In genomic region chr15:76382987-76383728, GRCh38 we compare ENCODE assay signal across 28 cellular contexts. TPM values are rescaled to one million over a fixed set of nuclear protein-coding genes. Genes with fewer than 3 reads are reported as not detected.
DNase-seq lines count a peak whose midpoint lies in the region; ATAC-seq, FAIRE-seq and TF ChIP-seq lines count a peak whose summit lies in the region.
"Had no signal": no experiment of that assay in that cellular context is flagged by ENCODE, and none has a peak within 500 bp of the region (broad histone marks: within the 10 kb centered on the region; RNA-seq: fewer than 3 reads in every experiment).

No MANE protein-coding gene starts in this region.

- H3K4me1 ChIP-seq in A549 (no peaks in the 10 kb centered on the region; the same call in 2 of the 3 replicates), K562 (replicated peaks in 1 of 2; ENCODE audit: control insufficient read depth in 2 of 2, insufficient read depth in 2 of 2, low read length in 2 of 2) (no peaks in the 10 kb centered on the region), PC-9 (replicated peaks; ENCODE audit: insufficient read depth) (no peaks in the 10 kb centered on the region)
- H3K4me1 ChIP-seq: BE2C; BLaER1 treated with 17β-estradiol and CSF1 and Interleukin-3, amounts not matched to agents 10 nM and 100 nM had no signal

- H4K20me1 ChIP-seq in K562 (replicated peaks; ENCODE audit: control insufficient read depth, insufficient read depth, low read length): no peaks in the 10 kb centered on the region
- H4K20me1 ChIP-seq in PC-9 (ENCODE audit: insufficient read depth): no peaks in the 10 kb centered on the region
- H4K20me1 ChIP-seq: BLaER1 treated with 17β-estradiol and CSF1 and Interleukin-3, amounts not matched to agents 10 nM and 100 nM had no signal

- TF ChIP-seq EP300 in A549 (IDR thresholded peaks at IDR 0.05): no peak
- TF ChIP-seq EP300 in K562 (IDR thresholded peaks at IDR 0.05; ENCODE audit: low read length): no peak

- H3K4me2 ChIP-seq in A549 (no peak overlapping the region), K562 (ENCODE audit: insufficient read depth, low read length) (no peak overlapping the region), PC-9 (no peak overlapping the region)
- H3K4me2 ChIP-seq: BLaER1 treated with 17β-estradiol and CSF1 and Interleukin-3, amounts not matched to agents 10 nM and 100 nM had no signal

- no peaks in the 10 kb centered on the region for H3K9me3 Mint-ChIP-seq in activated T-cell treated with anti-CD3 and anti-CD28 coated beads, Interleukin-2, amount 50 U/mL, for 24 hours
- H3K9me3 Mint-ChIP-seq: CD4-positive, alpha-beta T cell; CD8-positive, alpha-beta memory T cell had no signal

- BruUV-seq in K562 (replicated peaks; lab: Mats Ljungman, UMichigan) (no TSS peak), PC-9 (replicated peaks; lab: Mats Ljungman, UMichigan) (no TSS peak)

- TF ChIP-seq CTCF in A549 (IDR thresholded peaks at IDR 0.05) (no peak), K562 (IDR thresholded peaks at IDR 0.05 in 2 of 3, conservative IDR thresholded peaks at IDR 0.05 in 1 of 3; ENCODE audit: insufficient read depth in 2 of 3, low read depth in 1 of 3, low read length in 3 of 3) (no peak), PC-9 (conservative IDR thresholded peaks at IDR 0.05) (no peak)

- no peaks in the 10 kb centered on the region for H3K36me3 ChIP-seq in K562 (ENCODE audit: control insufficient read depth, insufficient read depth, low read length)
- no peaks in the 10 kb centered on the region for H3K36me3 ChIP-seq in PC-9 (ENCODE audit: low read depth)
- H3K36me3 ChIP-seq: BE2C had no signal

- H3K4me3 Mint-ChIP-seq in activated T-cell treated with anti-CD3 and anti-CD28 coated beads, Interleukin-2, amount 50 U/mL, for 24 hours: no peak overlapping the region
- H3K4me3 Mint-ChIP-seq: CD14-positive monocyte; CD4-positive, alpha-beta T cell; CD8-positive, alpha-beta memory T cell had no signal

- in situ Hi-C loops in K562 (cut with MboI): no loop called here

- DNase-seq in activated CD4-positive, CD25-positive, alpha-beta regulatory T cell (lab: John Stamatoyannopoulos, UW): no peak
- DNase-seq in activated T-cell treated with anti-CD3 and anti-CD28 coated beads, Interleukin-2, amount 50 U/mL, for 24 hours: no peak
- DNase-seq in activated T-cell treated with anti-CD3 and anti-CD28 coated beads, Interleukin-2, amount 50 U/mL, for 1 hour: no peak
- no peak for DNase-seq in A549 (ENCODE audit: low read depth in 1 of 2, low spot score in 1 of 2)
- DNase-seq in K562 (ENCODE audit: extremely low read depth in 1 of 4, low spot score in 3 of 4): no peak
- no peak for DNase-seq in PC-9
- DNase-seq: ACHN; AML-193; BE2C; CD4-positive, alpha-beta T cell; CD8-positive, alpha-beta memory T cell; DMS 273 treated with DMSO at 0.1 percent for 48 hours; DMS79; EL; GDM1; GM23248; H7; HCEC 1CT had no signal

- intact Hi-C loops in K562 (cut with micrococcal nuclease): no loop called here
- intact Hi-C loops in PC-9 (cut with micrococcal nuclease; ENCODE audit: unreplicated experiment): no loop called here

- H3K9me3 ChIP-seq in A549 (no peaks in the 10 kb centered on the region), K562 (replicated peaks; ENCODE audit: control insufficient read depth, insufficient read depth, low read depth, low read length) (no peaks in the 10 kb centered on the region), PC-9 (ENCODE audit: insufficient read depth, low read depth) (no peaks in the 10 kb centered on the region)
- H3K9me3 ChIP-seq: BLaER1 treated with 17β-estradiol and CSF1 and Interleukin-3, amounts not matched to agents 10 nM and 100 nM had no signal

- TF ChIP-seq RAD21 in A549 (conservative IDR thresholded peaks at IDR 0.05 in 1 of 2, IDR thresholded peaks at IDR 0.05 in 1 of 2): no peak
- no peak for TF ChIP-seq RAD21 in K562 (CRISPR knock-in tag; conservative IDR thresholded peaks at IDR 0.05 in 1 of 2, IDR thresholded peaks at IDR 0.05 in 1 of 2)

- POLR2A ChIA-PET in A549 (lab: Yijun Ruan, JAX) (no interaction called here), K562 (lab: Yijun Ruan, JAX) (no interaction called here), PC-9 (lab: Charles Lee; ENCODE audit: unreplicated experiment) (no interaction called here)

- H3K9ac ChIP-seq in K562 (ENCODE audit: insufficient read depth in 1 of 2, low read depth in 2 of 2, low read length in 2 of 2): no peak overlapping the region
- H3K9ac ChIP-seq: BLaER1 treated with 17β-estradiol and CSF1 and Interleukin-3, amounts not matched to agents 10 nM and 100 nM; GM23248 had no signal

- peaks cover 3 to 9% of the 10 kb centered on the region in 2 experiments; a peak in 2 of 5 replicates for H3K27me3 ChIP-seq in K562 (ENCODE audit: control insufficient read depth in 2 of 2, insufficient read depth in 2 of 2, low read length in 2 of 2)
- no peaks in the 10 kb centered on the region for H3K27me3 ChIP-seq in PC-9 (ENCODE audit: insufficient read depth, low read depth)
- H3K27me3 ChIP-seq: BE2C; BLaER1 treated with 17β-estradiol and CSF1 and Interleukin-3, amounts not matched to agents 10 nM and 100 nM had no signal

- H3K4me3 ChIP-seq in A549 (no peak overlapping the region), K562 (no peak overlapping the region), PC-9 (no peak overlapping the region)
- H3K4me3 ChIP-seq: BLaER1 treated with 17β-estradiol and CSF1 and Interleukin-3, amounts not matched to agents 10 nM and 100 nM; GM12878; GM23248 had no signal

- H3K27ac ChIP-seq in A549: no peak overlapping the region
- H3K27ac ChIP-seq in K562 (ENCODE audit: extremely low read depth, low read depth, low read length): no peak overlapping the region
- H3K27ac ChIP-seq in PC-9: no peak overlapping the region
- H3K27ac ChIP-seq: 22Rv1; BLaER1 treated with 17β-estradiol and CSF1 and Interleukin-3, amounts not matched to agents 10 nM and 100 nM; GM23248 had no signal

- H3K79me2 ChIP-seq in K562 (ENCODE audit: control insufficient read depth, insufficient read depth, low read length): no peaks in the 10 kb centered on the region
- H3K79me2 ChIP-seq in PC-9 (ENCODE audit: low read depth): no peaks in the 10 kb centered on the region

- peak; percentile 36 to 38 for ATAC-seq in activated CD4-positive, CD25-positive, alpha-beta regulatory T cell treated with anti-CD3 and anti-CD28 coated beads, Interleukin-2, amount 50 U/mL, for 24 hours
- ATAC-seq in A549 (no peak), K562 (no peak), HG02981 (IDR thresholded peaks at IDR 0.05; ENCODE audit: unreplicated experiment) (no peak)
- ATAC-seq: GM12878 had no signal

- H3K4me1 Mint-ChIP-seq in activated T-cell treated with anti-CD3 and anti-CD28 coated beads, Interleukin-2, amount 50 U/mL, for 24 hours (ENCODE audit: low read depth): peaks cover 7% of the 10 kb centered on the region
- H3K4me1 Mint-ChIP-seq: CD14-positive monocyte; CD8-positive, alpha-beta memory T cell had no signal

- CTCF ChIA-PET in A549 (lab: Yijun Ruan, JAX): no interaction called here
- CTCF ChIA-PET in K562 (lab: Yijun Ruan, JAX; ENCODE audit: low intra/inter-chr PET ratio): no interaction called here
- CTCF ChIA-PET in PC-9 (lab: Charles Lee): no interaction called here

- no peaks in the 10 kb centered on the region for H3K9me2 ChIP-seq in PC-9 (ENCODE audit: insufficient read depth)

- 67% methylated on average over 2 of the region's 2 CpGs for WGBS in A549 (ENCODE audit: missing lambda C conversion rate)
- 0% methylated on average over 2 of the region's 2 CpGs for WGBS in K562 (ENCODE audit: insufficient coverage, low coverage, missing lambda C conversion rate)

- H3K27ac Mint-ChIP-seq in activated T-cell treated with anti-CD3 and anti-CD28 coated beads, Interleukin-2, amount 50 U/mL, for 24 hours: peak overlapping the region; percentile 66
- H3K27ac Mint-ChIP-seq: CD14-positive monocyte; CD4-positive, alpha-beta T cell; CD8-positive, alpha-beta memory T cell had no signal

- H3K9me1 ChIP-seq in K562 (ENCODE audit: control insufficient read depth, insufficient read depth, low read length): no peaks in the 10 kb centered on the region

- peaks cover 20% of the 10 kb centered on the region for H3K36me3 Mint-ChIP-seq in activated T-cell treated with anti-CD3 and anti-CD28 coated beads, Interleukin-2, amount 50 U/mL, for 24 hours (ENCODE audit: low read depth)

- TF ChIP-seq POLR2A in A549 (IDR thresholded peaks at IDR 0.05; ENCODE audit: low read length) (no peak), K562 (conservative IDR thresholded peaks at IDR 0.05) (no peak)

- H3K27me3 Mint-ChIP-seq in activated T-cell treated with anti-CD3 and anti-CD28 coated beads, Interleukin-2, amount 50 U/mL, for 24 hours: no peaks in the 10 kb centered on the region
- H3K27me3 Mint-ChIP-seq: CD4-positive, alpha-beta T cell; CD8-positive, alpha-beta memory T cell had no signal

- H2AFZ ChIP-seq in K562 (ENCODE audit: low read depth, low read length) (no peak overlapping the region), PC-9 (no peak overlapping the region)
- H2AFZ ChIP-seq: GM23248 had no signal

- no peaks in the 10 kb centered on the region for H3F3A ChIP-seq in PC-9 (ENCODE audit: insufficient read depth, low read depth)

- no peak for FAIRE-seq in A549 (lab: Jason Lieb, UNC)
- FAIRE-seq in K562 (lab: Jason Lieb, UNC): peak; percentile 48
- FAIRE-seq: A204.1, D721Med, GM12878, GM19239, H1 had no signal

RNA-seq across cellular contexts. Expression of gene ISL2, which starts 46.6 kb away (rescaled TPM):
- 2.6 TPM in 2 replicates for polyA plus RNA-seq in A549 (2011; rRNA removed)
- 6.5 and 7.1 TPM in 2 replicates for polyA plus RNA-seq in A549 (2012; cell fraction: cytosol; rRNA removed)
- polyA plus RNA-seq in A549 (2012; cell fraction: nucleus; rRNA removed): 27.0 and 30.9 TPM in 2 replicates
- polyA plus RNA-seq in A549 (2017; fragmentation: RNase III; extraction: RNeasy Plus Mini Kit Qiagen cat#74134 plus additional on column Dnase treatment): 2.6 to 3.8 TPM (median 3.2 TPM) in 3 replicates
- 2.5 and 3.2 TPM in 2 replicates for polyA minus RNA-seq in A549 (2011; rRNA and poly(A)+ RNA removed)
- 15.2 and 35.8 TPM in 2 replicates for total RNA-seq in K562 (2011; cell fraction: chromatin; rRNA removed; ENCODE audit: low replicate concordance)
- 27.8 and 28.4 TPM in 2 replicates for total RNA-seq in K562 (2011; cell fraction: nucleolus; rRNA removed)
- total RNA-seq in K562 (2011; cell fraction: nucleoplasm; rRNA removed): 14.1 and 16.9 TPM in 2 replicates
- total RNA-seq in K562 (2014; rRNA removed): 15.7 and 16.7 TPM in 2 replicates
- total RNA-seq in K562 (2014; rRNA removed; fragmentation: Illumina TruSeq; extraction: Trizol): 2.9 and 3.4 TPM in 2 replicates
- total RNA-seq in K562 (2015; rRNA removed; fragmentation: Illumina TruSeq; extraction: Trizol): 4.7 and 4.8 TPM in 2 replicates
- total RNA-seq in K562 (2021): 17.6 and 23.7 TPM in 2 replicates
- 4.0 and 5.7 TPM in 2 replicates for polyA plus RNA-seq in K562 (2011; rRNA removed)
- polyA plus RNA-seq in K562 (2011; cell fraction: cytosol; rRNA removed): 11.2 and 13.3 TPM in 2 replicates
- polyA plus RNA-seq in K562 (2011; cell fraction: nucleus; rRNA removed): 44.7 and 63.1 TPM in 2 replicates
- polyA plus RNA-seq in K562 (2012): 7.7 and 17.9 TPM in 2 replicates
- 4.0 and 9.0 TPM in 2 replicates for polyA plus RNA-seq in K562 (2014; fragmentation: Illumina TruSeq; extraction: Trizol)
- under 1 TPM; 0.15 to 0.35 TPM for polyA plus RNA-seq in K562 (2014; fragmentation: Nextera tagmentation; extraction: Ambion mirVana)
- 16.7 and 17.0 TPM in 2 replicates for polyA plus RNA-seq in K562 (2014; rRNA removed)
- 3.1 and 3.9 TPM in 2 replicates for polyA minus RNA-seq in K562 (2011; rRNA and poly(A)+ RNA removed)
- polyA minus RNA-seq in K562 (2011; cell fraction: cytosol; rRNA and poly(A)+ RNA removed): 4.4 and 9.8 TPM in 2 replicates
- 16.2 and 19.0 TPM in 2 replicates for polyA minus RNA-seq in K562 (2011; cell fraction: nucleus; rRNA and poly(A)+ RNA removed)
- total RNA-seq in PC-9 (2021): 0.24 and 0.63 TPM in 2 replicates
- total RNA-seq: CD4-positive, alpha-beta T cell; H7 had no signal
- polyA plus RNA-seq: CD8-positive, alpha-beta memory T cell had no signal

Comparison
In these comparisons a context has a peak if more than half of its experiments do, and no peak if none do; other contexts are left out.
1. ATAC-seq: peak in activated CD4-positive, CD25-positive, alpha-beta regulatory T cell treated with anti-CD3 and anti-CD28 coated beads, Interleukin-2, amount 50 U/mL, for 24 hours (2 of 2); none in A549 (0 of 2), K562 (single experiment) and HG02981 (single experiment).